ENCODE assay signal across 16 cellular contexts in genomic region chr15:65827065-65827464, GRCh38. TPM values are rescaled to one million over a fixed set of nuclear protein-coding genes. Genes with fewer than 3 reads are reported as not detected.
DNase-seq lines count a peak whose midpoint lies in the region; ATAC-seq, FAIRE-seq and TF ChIP-seq lines count a peak whose summit lies in the region.
"Had no signal": no experiment of that assay in that cellular context is flagged by ENCODE, and none has a peak within 500 bp of the region (broad histone marks: within the 10 kb centered on the region; RNA-seq: fewer than 3 reads in every experiment).

No MANE protein-coding gene starts in this region.

- no peak for FAIRE-seq in keratinocyte (lab: Jason Lieb, UNC)

- H3K4me3 ChIP-seq in keratinocyte (ENCODE audit: control insufficient read depth in 2 of 3, extremely low read depth in 1 of 3, insufficient read depth in 2 of 3, low read depth in 1 of 3, low read length in 3 of 3), result no peak overlapping the region
- H3K4me3 ChIP-seq: adrenal gland, SJSA1 had no signal

- DNase-seq in stimulated activated naive CD8-positive, alpha-beta T cell treated with anti-CD3 and anti-CD28 coated beads, Interleukin-15, Interleukin-2, amounts not matched to agents 100 U/mL and 50 U/mL, for 24 hours, result no peak
- DNase-seq in activated CD8-positive, alpha-beta T cell treated with anti-CD3 and anti-CD28 coated beads, Interleukin-2, amount 10 ng/mL, durations not matched to agents 7 days and 5 days, result no peak
- DNase-seq in keratinocyte (ENCODE audit: low read depth, low spot score), result no peak
- DNase-seq in NK-92 (lab: John Stamatoyannopoulos, UW; ENCODE audit: unreplicated experiment), result no peak
- DNase-seq in DMS79 treated with DMSO at 0.1 percent for 48 hours (lab: John Stamatoyannopoulos, UW), result no peak
- no peak for DNase-seq in AG08396 (ENCODE audit: low spot score)
- DNase-seq: activated CD4-positive, alpha-beta T cell treated with anti-CD3 and anti-CD28 coated beads for 1 hour; adrenal gland; BE2C; dorsolateral prefrontal cortex; NCI-H2081 treated with DMSO at 0.1 percent for 48 hours; NK-92 treated with Interleukin-12 subunit alpha and Interleukin-12 subunit beta, amount 100 ng/mL, for 24 hours; stimulated activated CD4-positive, alpha-beta T cell treated with anti-CD3 and anti-CD28 coated beads, Interleukin-1b, Interleukin-23, amount 100 ng/mL, for 48 hours had no signal

- no peaks in the 10 kb centered on the region for H3K36me3 Mint-ChIP-seq in stimulated activated naive CD8-positive, alpha-beta T cell treated with anti-CD3 and anti-CD28 coated beads, Interleukin-15, Interleukin-2, amounts not matched to agents 100 ng/mL and 50 ng/mL, for 24 hours (ENCODE audit: low read depth)
- peaks cover 7% of the 10 kb centered on the region for H3K36me3 Mint-ChIP-seq in activated CD8-positive, alpha-beta T cell treated with anti-CD3 and anti-CD28 coated beads, Interleukin-2, amount 10 ng/mL, durations not matched to agents 7 days and 5 days (ENCODE audit: low read depth)

- H2AFZ ChIP-seq in keratinocyte (ENCODE audit: control insufficient read depth, low read length), result peak overlapping the region; percentile 4

- H3K27ac ChIP-seq in keratinocyte (ENCODE audit: control insufficient read depth, insufficient read depth, low read length), result no peak overlapping the region
- H3K27ac ChIP-seq: adrenal gland, dorsolateral prefrontal cortex, SJSA1 had no signal

- no peaks in the 10 kb centered on the region for H3K4me1 ChIP-seq in keratinocyte (ENCODE audit: control insufficient read depth, extremely low read depth, insufficient read depth, low read length)
- H3K4me1 ChIP-seq: SJSA1 had no signal

- no peaks in the 10 kb centered on the region for H3K27me3 Mint-ChIP-seq in stimulated activated naive CD8-positive, alpha-beta T cell treated with anti-CD3 and anti-CD28 coated beads, Interleukin-15, Interleukin-2, amounts not matched to agents 100 ng/mL and 50 ng/mL, for 24 hours
- H3K27me3 Mint-ChIP-seq in activated CD8-positive, alpha-beta T cell treated with anti-CD3 and anti-CD28 coated beads, Interleukin-2, amount 10 ng/mL, durations not matched to agents 7 days and 5 days (ENCODE audit: low read depth), result no peaks in the 10 kb centered on the region

- H4K20me1 ChIP-seq in keratinocyte (ENCODE audit: control insufficient read depth, extremely low read depth, insufficient read depth, low read length), result no peaks in the 10 kb centered on the region

- H3K27me3 ChIP-seq in keratinocyte (ENCODE audit: control insufficient read depth, extremely low read depth, insufficient read depth, low read length), result no peaks in the 10 kb centered on the region
- H3K27me3 ChIP-seq: adrenal gland, BE2C, dorsolateral prefrontal cortex, SJSA1 had no signal

- H3K4me1 Mint-ChIP-seq in stimulated activated naive CD8-positive, alpha-beta T cell treated with anti-CD3 and anti-CD28 coated beads, Interleukin-15, Interleukin-2, amounts not matched to agents 100 ng/mL and 50 ng/mL, for 24 hours (ENCODE audit: low read depth), result peaks cover 65% of the 10 kb centered on the region
- H3K4me1 Mint-ChIP-seq in activated CD8-positive, alpha-beta T cell treated with anti-CD3 and anti-CD28 coated beads, Interleukin-2, amount 10 ng/mL, durations not matched to agents 7 days and 5 days (ENCODE audit: low read depth), result peaks cover 60% of the 10 kb centered on the region

- H3K36me3 ChIP-seq in keratinocyte (ENCODE audit: control insufficient read depth in 2 of 2, extremely low read depth in 1 of 2, insufficient read depth in 2 of 2, low read length in 2 of 2), result no peaks in the 10 kb centered on the region
- H3K36me3 ChIP-seq: adrenal gland, BE2C, SJSA1 had no signal

- dilution Hi-C loops in keratinocyte (cut with MboI; ENCODE audit: extremely low pct_ligation_motif_present, low sequenced_read_pairs), result no loop called here

- H3K27ac Mint-ChIP-seq in stimulated activated naive CD8-positive, alpha-beta T cell treated with anti-CD3 and anti-CD28 coated beads, Interleukin-15, Interleukin-2, amounts not matched to agents 100 ng/mL and 50 ng/mL, for 24 hours, result peak overlapping the region; percentile 75
- peak overlapping the region; percentile 87 for H3K27ac Mint-ChIP-seq in activated CD8-positive, alpha-beta T cell treated with anti-CD3 and anti-CD28 coated beads, Interleukin-2, amount 10 ng/mL, durations not matched to agents 7 days and 5 days

- no peak for ATAC-seq in stimulated activated naive CD8-positive, alpha-beta T cell treated with anti-CD3 and anti-CD28 coated beads, Interleukin-15, Interleukin-2, amounts not matched to agents 100 U/mL and 50 U/mL, for 24 hours
- ATAC-seq in activated CD8-positive, alpha-beta T cell treated with anti-CD3 and anti-CD28 coated beads, Interleukin-2, amount 10 ng/mL, durations not matched to agents 7 days and 5 days, result no peak
- no peak for ATAC-seq in GM19324 (IDR thresholded peaks at IDR 0.05; ENCODE audit: low FRiP score, unreplicated experiment)

- H3K4me3 Mint-ChIP-seq in stimulated activated naive CD8-positive, alpha-beta T cell treated with anti-CD3 and anti-CD28 coated beads, Interleukin-15, Interleukin-2, amounts not matched to agents 100 ng/mL and 50 ng/mL, for 24 hours, result peak overlapping the region; percentile 36
- H3K4me3 Mint-ChIP-seq in activated CD8-positive, alpha-beta T cell treated with anti-CD3 and anti-CD28 coated beads, Interleukin-2, amount 10 ng/mL, durations not matched to agents 7 days and 5 days, result no peak overlapping the region

- no peaks in the 10 kb centered on the region for H3K79me2 ChIP-seq in keratinocyte (ENCODE audit: control insufficient read depth, insufficient read depth, low read length)

- H3K9me3 ChIP-seq in keratinocyte (ENCODE audit: control insufficient read depth, low read depth, low read length), result no peaks in the 10 kb centered on the region
- H3K9me3 ChIP-seq: adrenal gland, BE2C, SJSA1 had no signal

- CTCF ChIA-PET in activated CD8-positive, alpha-beta T cell treated with anti-CD3 and anti-CD28 coated beads, Interleukin-2, amount 10 ng/mL, durations not matched to agents 7 days and 5 days (lab: Charles Lee), result interaction anchor here (5.4 kb wide), 1 partner anchor 35 kb away, joined by 35 read pairs; the partner anchor contains the start of gene DENND4A

- no peaks in the 10 kb centered on the region for H3K9me1 ChIP-seq in keratinocyte (ENCODE audit: control insufficient read depth, extremely low read depth, insufficient read depth, low read length)

- H3K9ac ChIP-seq in keratinocyte (ENCODE audit: control insufficient read depth, extremely low read depth, insufficient read depth, low read length), result no peak overlapping the region

- H3K4me2 ChIP-seq in keratinocyte (ENCODE audit: control insufficient read depth, extremely low read depth, insufficient read depth, low read depth, low read length), result no peak overlapping the region

- POLR2A ChIA-PET in activated CD8-positive, alpha-beta T cell treated with anti-CD3 and anti-CD28 coated beads, Interleukin-2, amount 10 ng/mL, durations not matched to agents 7 days and 5 days (lab: Charles Lee), result interaction anchor here (6.6 kb wide), 1 partner anchor 35 kb away, joined by 43 read pairs; the partner anchor contains the start of gene DENND4A

- no peaks in the 10 kb centered on the region for H3K9me3 Mint-ChIP-seq in stimulated activated naive CD8-positive, alpha-beta T cell treated with anti-CD3 and anti-CD28 coated beads, Interleukin-15, Interleukin-2, amounts not matched to agents 100 ng/mL and 50 ng/mL, for 24 hours
- no peaks in the 10 kb centered on the region for H3K9me3 Mint-ChIP-seq in activated CD8-positive, alpha-beta T cell treated with anti-CD3 and anti-CD28 coated beads, Interleukin-2, amount 10 ng/mL, durations not matched to agents 7 days and 5 days (ENCODE audit: insufficient read depth)

- TF ChIP-seq CTCF in keratinocyte (optimal IDR thresholded peaks at IDR 0.05 in 1 of 3, IDR thresholded peaks at IDR 0.05 in 1 of 3, conservative IDR thresholded peaks at IDR 0.05 in 1 of 3; ENCODE audit: extremely low read depth in 1 of 3, insufficient read depth in 2 of 3, low read length in 3 of 3), result no peak

RNA-seq across cellular contexts. Expression of gene DENND4A, which starts 35.0 kb away (rescaled TPM):
- total RNA-seq in activated CD8-positive, alpha-beta T cell treated with anti-CD3 and anti-CD28 coated beads, Interleukin-2, amount 10 ng/mL, durations not matched to agents 7 days and 5 days, result 10 to 100 TPM; 40.1 to 45.0 TPM
- 6.0 to 10.0 TPM (median 6.5 TPM) in 3 replicates for polyA plus RNA-seq in keratinocyte
- polyA plus RNA-seq in keratinocyte (2011; ENCODE audit: low read depth), result 9.5 TPM
- 3.8 and 8.8 TPM in 2 replicates for polyA plus RNA-seq in keratinocyte (2011; cell fraction: cytosol; rRNA removed)
- polyA plus RNA-seq in keratinocyte (2011; cell fraction: nucleus; rRNA removed), result 11.6 and 13.3 TPM in 2 replicates
- 3.3 and 6.9 TPM in 2 replicates for polyA plus RNA-seq in keratinocyte (2012; ENCODE audit: low replicate concordance)
- polyA minus RNA-seq in keratinocyte, result 7.0 to 31.9 TPM (median 18.5 TPM) in 3 replicates
- polyA minus RNA-seq in keratinocyte (2011; cell fraction: cytosol; rRNA and poly(A)+ RNA removed), result 9.0 TPM
- 23.4 and 39.9 TPM in 2 replicates for polyA minus RNA-seq in keratinocyte (2011; cell fraction: nucleus; rRNA and poly(A)+ RNA removed)

RNA-seq across cellular contexts. Expression of gene RAB11A, which starts 42.2 kb away (rescaled TPM):
- 100 to 1,000 TPM; 163 to 168 TPM for total RNA-seq in activated CD8-positive, alpha-beta T cell treated with anti-CD3 and anti-CD28 coated beads, Interleukin-2, amount 10 ng/mL, durations not matched to agents 7 days and 5 days
- 356 to 649 TPM (median 537 TPM) in 3 replicates for polyA plus RNA-seq in keratinocyte
- 542 TPM for polyA plus RNA-seq in keratinocyte (2011; ENCODE audit: low read depth)
- polyA plus RNA-seq in keratinocyte (2011; cell fraction: cytosol; rRNA removed), result 603 and 936 TPM in 2 replicates
- 444 and 474 TPM in 2 replicates for polyA plus RNA-seq in keratinocyte (2011; cell fraction: nucleus; rRNA removed)
- polyA plus RNA-seq in keratinocyte (2012; ENCODE audit: low replicate concordance), result 359 and 594 TPM in 2 replicates
- polyA minus RNA-seq in keratinocyte, result 116 to 357 TPM (median 214 TPM) in 3 replicates
- 89.8 TPM for polyA minus RNA-seq in keratinocyte (2011; cell fraction: cytosol; rRNA and poly(A)+ RNA removed)
- 21.9 and 103 TPM in 2 replicates for polyA minus RNA-seq in keratinocyte (2011; cell fraction: nucleus; rRNA and poly(A)+ RNA removed)
